18 cellular contexts compared by ENCODE assay signal in the genomic region with DNA sequence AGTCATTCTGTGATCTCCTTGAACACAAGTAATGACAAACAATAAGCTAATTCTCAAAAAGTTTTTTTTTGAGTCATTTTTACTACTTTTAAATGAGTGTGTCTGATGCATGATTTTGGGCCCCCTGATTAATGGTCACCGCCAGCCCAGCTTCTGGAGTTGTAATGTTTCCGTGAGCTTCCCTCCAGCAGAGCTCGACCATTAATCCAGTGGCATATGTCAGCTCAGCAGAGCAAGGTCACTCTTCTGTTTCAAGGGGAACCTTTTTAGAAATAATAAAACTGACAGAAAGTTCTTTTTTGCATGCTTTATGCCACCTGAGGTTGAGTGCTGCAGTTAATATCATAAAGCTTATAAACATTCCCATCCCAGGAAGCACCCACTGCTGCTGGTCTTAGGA. TPM values are rescaled to one million over a fixed set of nuclear protein-coding genes. Genes with fewer than 3 reads are reported as not detected.
A peak's percentile ranks its signal among the peaks of the same experiment; 100 is the strongest.
DNase-seq lines count a peak whose midpoint lies in the region; ATAC-seq and TF ChIP-seq lines count a peak whose summit lies in the region.
"Had no signal": no experiment of that assay in that cellular context is flagged by ENCODE, and none has a peak within 500 bp of the region (broad histone marks: within the 10 kb centered on the region; RNA-seq: fewer than 3 reads in every experiment).

No MANE protein-coding gene starts in this region.

- no peaks in the 10 kb centered on the region for H3K4me1 ChIP-seq in breast epithelium
- H3K4me1 ChIP-seq: testis had no signal

- no peak overlapping the region for H3K27ac ChIP-seq in breast epithelium
- H3K27ac ChIP-seq: gastroesophageal sphincter, ovary, testis had no signal

- POLR2A ChIA-PET in MCF 10A (lab: Yijun Ruan, JAX): interaction anchor here (0.7 to 1.2 kb wide), 2 partner anchors 60 to 72 kb away, joined by 3 read pairs; no protein-coding TSS in a partner anchor

- DNase-seq in MCF 10A (ENCODE audit: unreplicated experiment) (no peak), breast epithelium (ENCODE audit: low spot score in 2 of 2) (no peak), OCI-M1 (lab: John Stamatoyannopoulos, UW) (peak; percentile 54), GF-D8 (lab: John Stamatoyannopoulos, UW) (no peak), superior temporal gyrus (ENCODE audit: extremely low spot score) (no peak)
- DNase-seq: activated CD4-positive, alpha-beta T cell treated with anti-CD3 and anti-CD28 coated beads, Interleukin-2, amount 50 U/mL, for 1 hour; AML-193; DMS79; NCI-H2081; NCI-H774; ovary; testis had no signal

- CTCF ChIA-PET in MCF 10A (lab: Yijun Ruan, JAX): interaction anchor here (0.7 to 1.1 kb wide), 2 partner anchors 41 to 206 kb away, joined by 3 to 4 read pairs; no protein-coding TSS in a partner anchor

- no peak overlapping the region for H3K4me3 Mint-ChIP-seq in MCF 10A (ENCODE audit: unreplicated experiment)
- no peak overlapping the region for H3K4me3 Mint-ChIP-seq in dendritic cell treated with granulocyte-macrophage colony-stimulating factor and Interleukin-4, amounts not matched to agents 40 ng/mL and 50 ng/mL, for 4 days
- peak overlapping the region; percentile 51 for H3K4me3 Mint-ChIP-seq in stimulated activated naive CD8-positive, alpha-beta T cell treated with anti-CD3 and anti-CD28 coated beads, Interleukin-15, Interleukin-2, amounts not matched to agents 100 ng/mL and 50 ng/mL, for 24 hours
- H3K4me3 Mint-ChIP-seq: mesothelial cell of epicardium had no signal

- ATAC-seq in GM18909 (IDR thresholded peaks at IDR 0.05; ENCODE audit: poor library complexity, unreplicated experiment): no peak
- ATAC-seq: gastroesophageal sphincter had no signal

- H3K36me3 Mint-ChIP-seq in MCF 10A (ENCODE audit: insufficient read depth, unreplicated experiment): no peaks in the 10 kb centered on the region
- H3K36me3 Mint-ChIP-seq in dendritic cell treated with granulocyte-macrophage colony-stimulating factor and Interleukin-4, amounts not matched to agents 40 ng/mL and 50 ng/mL, for 4 days (ENCODE audit: low read depth): peaks cover 50% of the 10 kb centered on the region
- peaks cover 53% of the 10 kb centered on the region for H3K36me3 Mint-ChIP-seq in stimulated activated naive CD8-positive, alpha-beta T cell treated with anti-CD3 and anti-CD28 coated beads, Interleukin-15, Interleukin-2, amounts not matched to agents 100 ng/mL and 50 ng/mL, for 24 hours (ENCODE audit: low read depth)
- H3K36me3 Mint-ChIP-seq: mesothelial cell of epicardium had no signal

- H3K4me1 Mint-ChIP-seq in MCF 10A (ENCODE audit: insufficient read depth, unreplicated experiment): peaks cover 31% of the 10 kb centered on the region
- peaks cover 51% of the 10 kb centered on the region for H3K4me1 Mint-ChIP-seq in dendritic cell treated with granulocyte-macrophage colony-stimulating factor and Interleukin-4, amounts not matched to agents 40 ng/mL and 50 ng/mL, for 4 days (ENCODE audit: low read depth)
- peaks cover 94% of the 10 kb centered on the region for H3K4me1 Mint-ChIP-seq in stimulated activated naive CD8-positive, alpha-beta T cell treated with anti-CD3 and anti-CD28 coated beads, Interleukin-15, Interleukin-2, amounts not matched to agents 100 ng/mL and 50 ng/mL, for 24 hours (ENCODE audit: low read depth)

- TF ChIP-seq CTCF in MCF 10A (IDR thresholded peaks at IDR 0.05; ENCODE audit: unreplicated experiment) (no peak), breast epithelium (IDR thresholded peaks at IDR 0.05) (no peak)

- no peak overlapping the region for H3K4me3 ChIP-seq in breast epithelium
- H3K4me3 ChIP-seq: gastroesophageal sphincter, ovary, testis had no signal

- BruUV-seq in MCF 10A (replicated peaks; lab: Mats Ljungman, UMichigan): no TSS peak

- H3K27me3 Mint-ChIP-seq in MCF 10A (ENCODE audit: insufficient read depth, unreplicated experiment): no peaks in the 10 kb centered on the region
- H3K27me3 Mint-ChIP-seq in dendritic cell treated with granulocyte-macrophage colony-stimulating factor and Interleukin-4, amounts not matched to agents 40 ng/mL and 50 ng/mL, for 4 days: no peaks in the 10 kb centered on the region
- no peaks in the 10 kb centered on the region for H3K27me3 Mint-ChIP-seq in stimulated activated naive CD8-positive, alpha-beta T cell treated with anti-CD3 and anti-CD28 coated beads, Interleukin-15, Interleukin-2, amounts not matched to agents 100 ng/mL and 50 ng/mL, for 24 hours

- H3K36me3 ChIP-seq in breast epithelium: no peaks in the 10 kb centered on the region
- H3K36me3 ChIP-seq: gastroesophageal sphincter, ovary had no signal

- TF ChIP-seq POLR2A in breast epithelium (IDR thresholded peaks at IDR 0.05): no peak

- peak overlapping the region; percentile 91 for H3K27ac Mint-ChIP-seq in MCF 10A (ENCODE audit: low read depth, unreplicated experiment)
- H3K27ac Mint-ChIP-seq in dendritic cell treated with granulocyte-macrophage colony-stimulating factor and Interleukin-4, amounts not matched to agents 40 ng/mL and 50 ng/mL, for 4 days: peak overlapping the region; percentile 73
- peak overlapping the region; percentile 95 for H3K27ac Mint-ChIP-seq in stimulated activated naive CD8-positive, alpha-beta T cell treated with anti-CD3 and anti-CD28 coated beads, Interleukin-15, Interleukin-2, amounts not matched to agents 100 ng/mL and 50 ng/mL, for 24 hours
- H3K27ac Mint-ChIP-seq: mesothelial cell of epicardium had no signal

- intact Hi-C loops in MCF 10A (cut with micrococcal nuclease): loop anchor here (5.0 kb wide), 1 partner anchor 150 kb away; the partner anchor contains the start of gene HSPA13
- intact Hi-C loops in breast epithelium (cut with DNase I; ENCODE audit: low total_unique reads): no loop called here
- intact Hi-C loops in dendritic cell treated with granulocyte-macrophage colony-stimulating factor and Interleukin-4, amounts not matched to agents 40 ng/mL and 50 ng/mL, for 4 days (cut with micrococcal nuclease): no loop called here

- no peaks in the 10 kb centered on the region for H3K27me3 ChIP-seq in breast epithelium
- H3K27me3 ChIP-seq: gastroesophageal sphincter, ovary, testis had no signal

- H3K9me3 Mint-ChIP-seq in MCF 10A (ENCODE audit: unreplicated experiment): peaks cover 15% of the 10 kb centered on the region
- H3K9me3 Mint-ChIP-seq in dendritic cell treated with granulocyte-macrophage colony-stimulating factor and Interleukin-4, amounts not matched to agents 40 ng/mL and 50 ng/mL, for 4 days: peaks cover 3% of the 10 kb centered on the region
- H3K9me3 Mint-ChIP-seq in stimulated activated naive CD8-positive, alpha-beta T cell treated with anti-CD3 and anti-CD28 coated beads, Interleukin-15, Interleukin-2, amounts not matched to agents 100 ng/mL and 50 ng/mL, for 24 hours: peaks cover 18% of the 10 kb centered on the region

- no peaks in the 10 kb centered on the region for H3K9me3 ChIP-seq in breast epithelium
- H3K9me3 ChIP-seq: gastroesophageal sphincter, ovary, testis had no signal

RNA-seq across cellular contexts. Expression of gene SAMSN1, which starts 14.2 kb away (rescaled TPM):
- 2.3 and 6.8 TPM in 2 replicates for total RNA-seq in MCF 10A (2022)
- 10 to 100 TPM in 2 of 3 donors, 1 to 10 TPM in 1; 7.5 to 15.4 (median 11.4) TPM for total RNA-seq in breast epithelium
- total RNA-seq: LHCN-M2 had no signal
